Comparison of ENCODE assay signal across 8 cellular contexts in the genomic region with DNA sequence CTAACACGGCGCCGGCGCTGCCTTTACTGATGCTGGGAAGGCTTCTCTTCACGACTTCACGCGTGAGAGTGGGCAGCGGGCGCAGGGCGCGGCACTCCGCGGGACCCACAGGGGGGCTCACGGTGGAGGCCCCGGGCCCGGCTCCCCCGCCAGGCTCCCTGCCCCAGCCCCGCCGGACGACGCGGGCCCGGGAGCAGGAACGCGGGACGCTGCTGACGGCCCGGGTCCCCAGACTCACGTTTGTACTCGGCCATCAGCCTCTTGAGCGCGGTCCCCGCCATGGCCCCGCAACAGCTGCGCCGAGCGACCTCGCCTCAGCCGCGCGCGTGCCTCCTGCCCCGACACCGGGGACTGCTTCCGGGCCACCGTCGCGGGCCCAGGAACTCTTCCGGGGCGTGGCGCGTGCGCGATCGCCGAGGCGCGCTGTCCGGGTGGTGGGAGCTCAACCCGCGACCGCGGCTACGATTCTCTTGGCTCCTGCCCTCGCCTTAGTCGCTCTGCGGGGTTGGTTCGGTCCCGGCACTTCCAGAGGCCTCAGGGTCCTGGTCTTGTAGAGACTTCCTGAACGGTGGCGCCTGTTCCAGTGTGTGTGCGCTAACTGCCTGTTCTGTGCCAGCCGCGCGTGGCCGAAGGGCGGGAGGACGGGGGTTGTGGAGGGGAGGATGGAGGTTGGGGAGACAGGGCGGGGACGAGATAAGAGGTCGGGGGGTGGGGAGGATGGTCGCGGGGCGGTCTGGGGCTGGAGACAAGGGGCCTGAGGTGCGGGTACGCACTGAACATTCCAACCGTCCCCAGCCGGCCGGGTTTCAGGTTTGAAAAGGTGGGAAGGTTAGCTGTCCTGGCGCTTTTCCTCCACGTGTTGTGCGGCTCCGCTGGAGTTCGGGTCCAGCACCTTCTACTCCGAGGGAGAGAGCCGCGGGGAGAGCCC. TPM values are rescaled to one million over a fixed set of nuclear protein-coding genes. Genes with fewer than 3 reads are reported as not detected.
DNase-seq lines count a peak whose midpoint lies in the region; ATAC-seq and TF ChIP-seq lines count a peak whose summit lies in the region.

A gene with protein sequence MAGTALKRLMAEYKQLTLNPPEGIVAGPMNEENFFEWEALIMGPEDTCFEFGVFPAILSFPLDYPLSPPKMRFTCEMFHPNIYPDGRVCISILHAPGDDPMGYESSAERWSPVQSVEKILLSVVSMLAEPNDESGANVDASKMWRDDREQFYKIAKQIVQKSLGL (minus strand): TSS at position 353 of the 928 bp plus-strand sequence. CDS start 72 bp downstream, at position 281.

- no peaks in the 10 kb centered on the region for H3K9me3 Mint-ChIP-seq in naive thymus-derived CD8-positive, alpha-beta T cell
- no peaks in the 10 kb centered on the region for H3K9me3 Mint-ChIP-seq in stimulated activated naive B cell treated with anti-CD40 and anti-IgM and Interleukin-4, amounts not matched to agents 10 μg/mL and 1 μg/mL and 100 μg/mL, for 72 hours

- peak; percentile 79 for ATAC-seq in GM21529 (IDR thresholded peaks at IDR 0.05; ENCODE audit: unreplicated experiment)
- peak; percentile 91 to 93 for ATAC-seq in naive thymus-derived CD8-positive, alpha-beta T cell
- peak; percentile 97 to 98 for ATAC-seq in stimulated activated naive B cell treated with anti-CD40 and anti-IgM and Interleukin-4, amounts not matched to agents 10 μg/mL and 1 μg/mL and 100 μg/mL, for 72 hours (replicated peaks)

- peak within 1 kb of the TSS; percentile 92 to 99 (median 97) for H3K4me3 Mint-ChIP-seq in naive thymus-derived CD8-positive, alpha-beta T cell
- peak within 1 kb of the TSS; percentile 94 for H3K4me3 Mint-ChIP-seq in stimulated activated naive B cell treated with anti-CD40 and anti-IgM and Interleukin-4, amounts not matched to agents 10 μg/mL and 1 μg/mL and 100 μg/mL, for 72 hours

- H3K27me3 ChIP-seq in KMS-11 (ENCODE audit: insufficient read depth, low read depth) = no peaks in the 10 kb centered on the region

- peak within 1 kb of the TSS; percentile 58 for H3K27ac ChIP-seq in KMS-11

- H3K36me3 ChIP-seq in KMS-11 (ENCODE audit: insufficient read depth) = peaks cover 21% of the 10 kb centered on the region; the same call in 1 of the 2 replicates

- peak within 1 kb of the TSS; percentile 58 for H2AFZ ChIP-seq in KMS-11 (ENCODE audit: low read depth)

- H3K4me3 ChIP-seq in KMS-11 (IDR thresholded peaks at IDR 0.05; ENCODE audit: insufficient read depth, low read depth, low read length) = peak within 1 kb of the TSS; percentile 23

- TF ChIP-seq CTCF in KMS-11 (conservative IDR thresholded peaks at IDR 0.05; ENCODE audit: low read depth, low read length) = no peak

- H3K4me1 ChIP-seq in KMS-11 (ENCODE audit: low read depth, poor library complexity, severe bottlenecking) = peaks cover 39% of the 10 kb centered on the region

- H3K4me2 ChIP-seq in KMS-11 = peak within 1 kb of the TSS; percentile 66

- H3K4me1 Mint-ChIP-seq in naive thymus-derived CD8-positive, alpha-beta T cell = peaks cover 23 to 53% (median 46%) of the 10 kb centered on the region in 4 donors
- peaks cover 30 to 46% of the 10 kb centered on the region in 2 donors for H3K4me1 Mint-ChIP-seq in stimulated activated naive B cell treated with anti-CD40 and anti-IgM and Interleukin-4, amounts not matched to agents 10 μg/mL and 1 μg/mL and 100 μg/mL, for 72 hours

- POLR2A ChIA-PET in naive thymus-derived CD8-positive, alpha-beta T cell (lab: Charles Lee) = interaction anchor here (0.6 to 4.1 kb wide), 13 partner anchors 13 to 753 kb away, joined by 3 to 35 read pairs (median 5); partner anchors contain the start of genes PTTG1IP, SLX9 and SUMO3

- no peaks in the 10 kb centered on the region for H3K27me3 Mint-ChIP-seq in naive thymus-derived CD8-positive, alpha-beta T cell
- H3K27me3 Mint-ChIP-seq in stimulated activated naive B cell treated with anti-CD40 and anti-IgM and Interleukin-4, amounts not matched to agents 10 μg/mL and 1 μg/mL and 100 μg/mL, for 72 hours = no peaks in the 10 kb centered on the region

- H4K20me1 ChIP-seq in KMS-11 (ENCODE audit: insufficient read depth) = peaks cover 22% of the 10 kb centered on the region; the same call in 1 of the 2 replicates

- peak within 1 kb of the TSS; percentile 64 to 99 (median 95) for H3K27ac Mint-ChIP-seq in naive thymus-derived CD8-positive, alpha-beta T cell
- peak within 1 kb of the TSS; percentile 93 for H3K27ac Mint-ChIP-seq in stimulated activated naive B cell treated with anti-CD40 and anti-IgM and Interleukin-4, amounts not matched to agents 10 μg/mL and 1 μg/mL and 100 μg/mL, for 72 hours

- H3K79me2 ChIP-seq in KMS-11 (ENCODE audit: insufficient read depth, low read depth) = peaks cover 58% of the 10 kb centered on the region

- H3K36me3 Mint-ChIP-seq in naive thymus-derived CD8-positive, alpha-beta T cell = peaks cover 0 to 48% (median 2%) of the 10 kb centered on the region in 3 donors
- peaks cover 32 to 58% of the 10 kb centered on the region in 2 donors for H3K36me3 Mint-ChIP-seq in stimulated activated naive B cell treated with anti-CD40 and anti-IgM and Interleukin-4, amounts not matched to agents 10 μg/mL and 1 μg/mL and 100 μg/mL, for 72 hours

- H3K9ac ChIP-seq in KMS-11 = peak within 1 kb of the TSS; percentile 85

- peak; percentile 92 for DNase-seq in DMS 273 (lab: John Stamatoyannopoulos, UW; ENCODE audit: unreplicated experiment)
- DNase-seq in RPMI7951 (ENCODE audit: low read depth) = peak; percentile 72
- peak; percentile 73 to 83 for DNase-seq in activated T-helper 1 cell treated with anti-CD3 and anti-CD28 coated beads, Interleukin-2, amount 50 U/mL, for 16 hours (ENCODE audit: low read depth in 1 of 2, low spot score in 1 of 2)
- peak; percentile 74 for DNase-seq in fibroblast of gingiva (ENCODE audit: low read depth)
- peak; percentile 77 to 92 (median 88) for DNase-seq in naive thymus-derived CD8-positive, alpha-beta T cell
- peak; percentile 87 for DNase-seq in stimulated activated naive B cell treated with anti-CD40 and anti-IgM and Interleukin-4, amounts not matched to agents 10 μg/mL and 1 μg/mL and 100 μg/mL, for 72 hours

RNA-seq across cellular contexts. Expression of the gene that starts here (rescaled TPM):
- total RNA-seq in RPMI7951 (2014; rRNA removed; shearing (Covaris generic)) = 40.2 and 40.7 TPM in 2 replicates
- 100 to 1,000 TPM; 167 to 186 TPM for total RNA-seq in naive thymus-derived CD8-positive, alpha-beta T cell
- polyA plus RNA-seq in naive thymus-derived CD8-positive, alpha-beta T cell = 10 to 100 TPM; 56.2 to 72.8 (median 62.3) TPM

Comparison
In these comparisons a context has a peak if more than half of its experiments do, and no peak if none do; other contexts are left out.
1. Peak in every context shown above with its lines: DNase-seq, ATAC-seq, H3K4me3 ChIP-seq and H3K27ac ChIP-seq.